16 cellular contexts compared by ENCODE assay signal in genomic region chr20:56465997-56466396, GRCh38. TPM values are rescaled to one million over a fixed set of nuclear protein-coding genes. Genes with fewer than 3 reads are reported as not detected.
DNase-seq lines count a peak whose midpoint lies in the region; ATAC-seq and TF ChIP-seq lines count a peak whose summit lies in the region.
"Had no signal": no experiment of that assay in that cellular context is flagged by ENCODE, and none has a peak within 500 bp of the region (broad histone marks: within the 10 kb centered on the region; RNA-seq: fewer than 3 reads in every experiment).

No MANE protein-coding gene starts in this region.

- TF ChIP-seq CTCF in NB4 (IDR thresholded peaks at IDR 0.05; ENCODE audit: low read depth, low read length) (no peak), omental fat pad (IDR thresholded peaks at IDR 0.05) (no peak), endothelial cell (IDR thresholded peaks at IDR 0.05; ENCODE audit: unreplicated experiment) (no peak)

- no peak overlapping the region for H3K27ac Mint-ChIP-seq in endothelial cell (ENCODE audit: unreplicated experiment)

- no peaks in the 10 kb centered on the region for H3K36me3 ChIP-seq in GM23248 (ENCODE audit: low read depth)
- H3K36me3 ChIP-seq: right atrium auricular region had no signal

- H3K27me3 ChIP-seq in GM23248 (replicated peaks; ENCODE audit: insufficient read depth) = no peaks in the 10 kb centered on the region
- H3K27me3 ChIP-seq: body of pancreas, right atrium auricular region, tibial artery had no signal

- H3K9me3 Mint-ChIP-seq in endothelial cell (ENCODE audit: unreplicated experiment) = no peaks in the 10 kb centered on the region

- in situ Hi-C loops in GM23248 (cut with MboI) = no loop called here

- peaks cover 19% of the 10 kb centered on the region for H3K4me1 Mint-ChIP-seq in endothelial cell (ENCODE audit: unreplicated experiment)

- peaks cover 26% of the 10 kb centered on the region for H3K79me2 ChIP-seq in GM23248 (ENCODE audit: insufficient read depth)

- no peak overlapping the region for H3K4me3 Mint-ChIP-seq in endothelial cell (ENCODE audit: unreplicated experiment)

- H3F3A ChIP-seq in GM23248 (ENCODE audit: insufficient read depth) = peaks cover 13% of the 10 kb centered on the region; the same call in 1 of the 2 replicates

- no peak overlapping the region for H3K4me2 ChIP-seq in GM23248 (ENCODE audit: unreplicated experiment)

- peak; percentile 83 for DNase-seq in CD1c-positive myeloid dendritic cell (ENCODE audit: extremely low spot score)
- DNase-seq in GM23248 = no peak
- DNase-seq in NB4 (ENCODE audit: low read depth) = peak; percentile 56
- DNase-seq in globus pallidus (ENCODE audit: low spot score) = peak; percentile 47
- DNase-seq in omental fat pad (ENCODE audit: low spot score) = no peak
- DNase-seq in endothelial cell (ENCODE audit: low spot score) = no peak
- no peak for DNase-seq in NCI-H524 treated with DMSO at 0.1 percent for 48 hours (lab: John Stamatoyannopoulos, UW)
- DNase-seq: ACHN, DND-41, mesenchymal stem cell, NCI-H446, SHP77 treated with DMSO at 0.1 percent for 48 hours, tibial artery had no signal

- H3K9ac ChIP-seq in GM23248 = no peak overlapping the region

- peak overlapping the region; percentile 51 for H2AFZ ChIP-seq in GM23248

- TF ChIP-seq POLR2A in NB4 (IDR thresholded peaks at IDR 0.05; ENCODE audit: extremely low read depth, insufficient read length) = no peak

- no peaks in the 10 kb centered on the region for H3K36me3 Mint-ChIP-seq in endothelial cell (ENCODE audit: low read depth, unreplicated experiment)

- no peaks in the 10 kb centered on the region for H4K20me1 ChIP-seq in GM23248 (ENCODE audit: insufficient read depth)

- no peaks in the 10 kb centered on the region for H3K9me3 ChIP-seq in GM23248 (ENCODE audit: low read depth)
- H3K9me3 ChIP-seq: body of pancreas, right atrium auricular region, tibial artery had no signal

- H3K9me2 ChIP-seq in GM23248 (ENCODE audit: insufficient read depth) = no peaks in the 10 kb centered on the region

- no peak overlapping the region for H3K27ac ChIP-seq in GM23248
- H3K27ac ChIP-seq: right atrium auricular region, tibial artery had no signal

- 51 to 56% methylated on average over 7 of the region's 7 CpGs for WGBS in GM23248 (ENCODE audit: low coverage in 1 of 2, low lambda C conversion rate in 2 of 2, missing lambda C conversion rate in 2 of 2), 2 experiments

- peaks cover 2% of the 10 kb centered on the region for H3K27me3 Mint-ChIP-seq in endothelial cell (ENCODE audit: unreplicated experiment)

- no peak overlapping the region for H3K4me3 ChIP-seq in GM23248
- H3K4me3 ChIP-seq in NB4 (ENCODE audit: low read depth, low read length) = no peak overlapping the region
- H3K4me3 ChIP-seq: body of pancreas, right atrium auricular region, tibial artery had no signal

- ATAC-seq in omental fat pad (ENCODE audit: low FRiP score) = no peak
- ATAC-seq in HG03354 (IDR thresholded peaks at IDR 0.05; ENCODE audit: poor library complexity, severe bottlenecking, unreplicated experiment) = no peak
- ATAC-seq: body of pancreas had no signal

- H3K4me1 ChIP-seq in GM23248 (ENCODE audit: insufficient read depth) = peaks cover 26% of the 10 kb centered on the region

RNA-seq across cellular contexts. Expression of gene RTF2, which starts 2.4 kb away (rescaled TPM):
- total RNA-seq in GM23248 (2014; rRNA removed; shearing (Covaris generic)) = 128 and 141 TPM in 2 replicates
- polyA plus RNA-seq in GM23248 (2016; fragmentation: Nextera tagmentation; extraction: Ambion mirVana) = 257 and 270 TPM in 2 replicates
- total RNA-seq in omental fat pad (10 to 100 TPM; 52.7 to 62.9 (median 53.7) TPM), endothelial cell (ENCODE audit: unreplicated experiment) (79.9 TPM)

RNA-seq across cellular contexts. Expression of gene CASS4, which starts 53.9 kb away (rescaled TPM):
- total RNA-seq in GM23248 (2014; rRNA removed; shearing (Covaris generic)) = 11.4 and 19.2 TPM in 2 replicates
- 10.4 and 10.5 TPM in 2 replicates for polyA plus RNA-seq in GM23248 (2016; fragmentation: Nextera tagmentation; extraction: Ambion mirVana)
- total RNA-seq in omental fat pad = 10 to 100 TPM in 1 of 4 donors, 1 to 10 TPM in 3; 3.5 to 10.6 (median 6.0) TPM
- not detected for total RNA-seq in endothelial cell (ENCODE audit: unreplicated experiment)

RNA-seq across cellular contexts. Expression of gene FAM209A, which starts 58.5 kb away (rescaled TPM):
- not detected in 2 replicates for total RNA-seq in GM23248 (2014; rRNA removed; shearing (Covaris generic))
- not detected in 2 replicates for polyA plus RNA-seq in GM23248 (2016; fragmentation: Nextera tagmentation; extraction: Ambion mirVana)
- not detected for total RNA-seq in omental fat pad
- total RNA-seq in endothelial cell (ENCODE audit: unreplicated experiment) = 0.36 TPM
- total RNA-seq: body of pancreas, right atrium auricular region had no signal

Comparison
In these comparisons a context has a peak if more than half of its experiments do, and no peak if none do; other contexts are left out.
1. DNase-seq: peak in CD1c-positive myeloid dendritic cell (single experiment), NB4 (single experiment) and globus pallidus (single experiment); none in GM23248 (single experiment), omental fat pad (single experiment), endothelial cell (single experiment) and NCI-H524 treated with DMSO at 0.1 percent for 48 hours (single experiment).